Comparison of ENCODE assay signal across 16 cellular contexts in genomic region chr4:2869659-2870058, GRCh38. TPM values are rescaled to one million over a fixed set of nuclear protein-coding genes. Genes with fewer than 3 reads are reported as not detected.
DNase-seq lines count a peak whose midpoint lies in the region; ATAC-seq and TF ChIP-seq lines count a peak whose summit lies in the region.
"Had no signal": no experiment of that assay in that cellular context is flagged by ENCODE, and none has a peak within 500 bp of the region (broad histone marks: within the 10 kb centered on the region; RNA-seq: fewer than 3 reads in every experiment).

No MANE protein-coding gene starts in this region.

- ATAC-seq in GM21390 (IDR thresholded peaks at IDR 0.05; ENCODE audit: unreplicated experiment) = no peak
- no peak for ATAC-seq in GM21515 (IDR thresholded peaks at IDR 0.05; ENCODE audit: unreplicated experiment)
- ATAC-seq: stimulated activated naive CD8-positive, alpha-beta T cell treated with anti-CD3 and anti-CD28 coated beads, Interleukin-15, amount 100 ng/mL, for 72 hours had no signal

- intact Hi-C loops in activated T-helper 2 cell treated with anti-CD3 and anti-CD28 coated beads, Interferon-gamma antibody, Interleukin-2, Interleukin-4, amounts not matched to agents 10 μg/mL and 5 μg/mL and 100 μg/mL, durations not matched to agents 14 hours and 24 hours and 36 hours (cut with micrococcal nuclease) = no loop called here

- no peak for TF ChIP-seq CTCF in fibroblast of villous mesenchyme (IDR thresholded peaks at IDR 0.05; ENCODE audit: insufficient read depth, low read depth, low read length)
- TF ChIP-seq CTCF in progenitor cell of endocrine pancreas (IDR thresholded peaks at IDR 0.05; ENCODE audit: unreplicated experiment) = no peak

- H3K4me1 ChIP-seq in BLaER1 treated with 17β-estradiol and CSF1 and Interleukin-3, amounts not matched to agents 10 nM and 100 nM = peaks cover 62 to 97% (median 85%) of the 10 kb centered on the region in 10 experiments

- peak overlapping the region; percentile 49 for H3K27ac Mint-ChIP-seq in progenitor cell of endocrine pancreas
- no peak overlapping the region for H3K27ac Mint-ChIP-seq in activated T-helper 2 cell treated with anti-CD3 and anti-CD28 coated beads, Interferon-gamma antibody, Interleukin-2, Interleukin-4, amounts not matched to agents 10 μg/mL and 5 μg/mL and 100 μg/mL, durations not matched to agents 14 hours and 24 hours and 36 hours
- H3K27ac Mint-ChIP-seq: stimulated activated naive CD8-positive, alpha-beta T cell treated with anti-CD3 and anti-CD28 coated beads, Interleukin-15, amount 100 ng/mL, for 72 hours had no signal

- no peaks in the 10 kb centered on the region for H3K27me3 Mint-ChIP-seq in progenitor cell of endocrine pancreas
- no peaks in the 10 kb centered on the region for H3K27me3 Mint-ChIP-seq in activated T-helper 2 cell treated with anti-CD3 and anti-CD28 coated beads, Interferon-gamma antibody, Interleukin-2, Interleukin-4, amounts not matched to agents 10 μg/mL and 5 μg/mL and 100 μg/mL, durations not matched to agents 14 hours and 24 hours and 36 hours (ENCODE audit: low read depth)
- H3K27me3 Mint-ChIP-seq: stimulated activated naive CD8-positive, alpha-beta T cell treated with anti-CD3 and anti-CD28 coated beads, Interleukin-15, amount 100 ng/mL, for 72 hours had no signal

- 0 out of 22 replicates have a peak overlapping the region, but pooled peaks of 1 of the 11 experiments have one; percentile 9 for H3K27ac ChIP-seq in BLaER1 treated with 17β-estradiol and CSF1 and Interleukin-3, amounts not matched to agents 10 nM and 100 nM
- H3K27ac ChIP-seq: SJSA1 had no signal

- peak overlapping the region in 10 of 11 experiments; percentile 79 to 93 (median 88); a peak in 16 of 22 replicates for H3K4me2 ChIP-seq in BLaER1 treated with 17β-estradiol and CSF1 and Interleukin-3, amounts not matched to agents 10 nM and 100 nM

- no peaks in the 10 kb centered on the region for H3K9me3 Mint-ChIP-seq in progenitor cell of endocrine pancreas (ENCODE audit: low read depth)
- no peaks in the 10 kb centered on the region for H3K9me3 Mint-ChIP-seq in activated T-helper 2 cell treated with anti-CD3 and anti-CD28 coated beads, Interferon-gamma antibody, Interleukin-2, Interleukin-4, amounts not matched to agents 10 μg/mL and 5 μg/mL and 100 μg/mL, durations not matched to agents 14 hours and 24 hours and 36 hours
- H3K9me3 Mint-ChIP-seq: stimulated activated naive CD8-positive, alpha-beta T cell treated with anti-CD3 and anti-CD28 coated beads, Interleukin-15, amount 100 ng/mL, for 72 hours had no signal

- H3K27me3 ChIP-seq in BLaER1 treated with 17β-estradiol and CSF1 and Interleukin-3, amounts not matched to agents 10 nM and 100 nM = no peaks in the 10 kb centered on the region
- H3K27me3 ChIP-seq: SJSA1 had no signal

- H3K36me3 ChIP-seq in BLaER1 treated with 17β-estradiol and CSF1 and Interleukin-3, amounts not matched to agents 10 nM and 100 nM = peaks cover 0 to 15% (median 0%) of the 10 kb centered on the region in 11 experiments; a peak in 2 of 22 replicates
- H3K36me3 ChIP-seq: SJSA1 had no signal

- peaks cover 64% of the 10 kb centered on the region for H3K4me1 Mint-ChIP-seq in progenitor cell of endocrine pancreas (ENCODE audit: low read depth)
- H3K4me1 Mint-ChIP-seq in activated T-helper 2 cell treated with anti-CD3 and anti-CD28 coated beads, Interferon-gamma antibody, Interleukin-2, Interleukin-4, amounts not matched to agents 10 μg/mL and 5 μg/mL and 100 μg/mL, durations not matched to agents 14 hours and 24 hours and 36 hours (ENCODE audit: low read depth) = peaks cover 40% of the 10 kb centered on the region

- no peak overlapping the region for H3K9ac ChIP-seq in BLaER1 treated with 17β-estradiol and CSF1 and Interleukin-3, amounts not matched to agents 10 nM and 100 nM

- no peak overlapping the region for H3K4me3 Mint-ChIP-seq in progenitor cell of endocrine pancreas (ENCODE audit: low read depth)
- no peak overlapping the region for H3K4me3 Mint-ChIP-seq in activated T-helper 2 cell treated with anti-CD3 and anti-CD28 coated beads, Interferon-gamma antibody, Interleukin-2, Interleukin-4, amounts not matched to agents 10 μg/mL and 5 μg/mL and 100 μg/mL, durations not matched to agents 14 hours and 24 hours and 36 hours (ENCODE audit: low read depth)
- H3K4me3 Mint-ChIP-seq: stimulated activated naive CD8-positive, alpha-beta T cell treated with anti-CD3 and anti-CD28 coated beads, Interleukin-15, amount 100 ng/mL, for 72 hours had no signal

- DNase-seq in NCI-H524 treated with DMSO at 0.1 percent for 48 hours (lab: John Stamatoyannopoulos, UW) (peak; percentile 20), fibroblast of villous mesenchyme (ENCODE audit: low read depth) (no peak), progenitor cell of endocrine pancreas (ENCODE audit: low spot score, unreplicated experiment) (no peak), A172 (ENCODE audit: low spot score) (no peak)
- no peak for DNase-seq in activated T-helper 2 cell treated with anti-CD3 and anti-CD28 coated beads, Interferon-gamma antibody, Interleukin-2, Interleukin-4, amounts not matched to agents 10 μg/mL and 5 μg/mL and 100 μg/mL, durations not matched to agents 14 hours and 24 hours and 36 hours (ENCODE audit: low spot score)
- DNase-seq: activated CD8-positive, alpha-beta memory T cell treated with anti-CD3 and anti-CD28 coated beads for 24 hours; activated naive CD4-positive, alpha-beta T cell treated with Interleukin-2 at 50 U/mL for 16 hours; AML-193; DND-41; KBM-7; NCI-H345; stimulated activated naive CD8-positive, alpha-beta T cell treated with anti-CD3 and anti-CD28 coated beads, Interleukin-15, amount 100 ng/mL, for 72 hours had no signal

- peaks cover 19 to 100% (median 72%) of the 10 kb centered on the region in 11 experiments; a peak in 19 of 22 replicates for H4K20me1 ChIP-seq in BLaER1 treated with 17β-estradiol and CSF1 and Interleukin-3, amounts not matched to agents 10 nM and 100 nM

- H3K36me3 Mint-ChIP-seq in progenitor cell of endocrine pancreas (ENCODE audit: insufficient read depth) = no peaks in the 10 kb centered on the region
- H3K36me3 Mint-ChIP-seq in activated T-helper 2 cell treated with anti-CD3 and anti-CD28 coated beads, Interferon-gamma antibody, Interleukin-2, Interleukin-4, amounts not matched to agents 10 μg/mL and 5 μg/mL and 100 μg/mL, durations not matched to agents 14 hours and 24 hours and 36 hours (ENCODE audit: low read depth) = peaks cover 17% of the 10 kb centered on the region

- H3K4me3 ChIP-seq in BLaER1 treated with 17β-estradiol and CSF1 and Interleukin-3, amounts not matched to agents 10 nM and 100 nM = no peak overlapping the region
- H3K4me3 ChIP-seq in fibroblast of villous mesenchyme (ENCODE audit: low read depth, low read length) = peak overlapping the region; percentile 57
- H3K4me3 ChIP-seq: SJSA1 had no signal

- no peaks in the 10 kb centered on the region for H3K9me3 ChIP-seq in BLaER1 treated with 17β-estradiol and CSF1 and Interleukin-3, amounts not matched to agents 10 nM and 100 nM (replicated peaks in 1 of 11)
- H3K9me3 ChIP-seq: SJSA1 had no signal

RNA-seq across cellular contexts. Expression of gene ADD1, which starts 26.0 kb away (rescaled TPM):
- total RNA-seq in fibroblast of villous mesenchyme (212 and 235 TPM in 2 replicates), progenitor cell of endocrine pancreas (249 and 271 TPM in 2 replicates)
- 240 and 242 TPM in 2 replicates for total RNA-seq in activated T-helper 2 cell treated with anti-CD3 and anti-CD28 coated beads, Interferon-gamma antibody, Interleukin-2, Interleukin-4, amounts not matched to agents 10 μg/mL and 5 μg/mL and 100 μg/mL, durations not matched to agents 14 hours and 24 hours and 36 hours
- total RNA-seq in A172 (2014; rRNA removed; shearing (Covaris generic)) = 166 and 199 TPM in 2 replicates
